ENCODE assay signal across 18 cellular contexts in the genomic region with DNA sequence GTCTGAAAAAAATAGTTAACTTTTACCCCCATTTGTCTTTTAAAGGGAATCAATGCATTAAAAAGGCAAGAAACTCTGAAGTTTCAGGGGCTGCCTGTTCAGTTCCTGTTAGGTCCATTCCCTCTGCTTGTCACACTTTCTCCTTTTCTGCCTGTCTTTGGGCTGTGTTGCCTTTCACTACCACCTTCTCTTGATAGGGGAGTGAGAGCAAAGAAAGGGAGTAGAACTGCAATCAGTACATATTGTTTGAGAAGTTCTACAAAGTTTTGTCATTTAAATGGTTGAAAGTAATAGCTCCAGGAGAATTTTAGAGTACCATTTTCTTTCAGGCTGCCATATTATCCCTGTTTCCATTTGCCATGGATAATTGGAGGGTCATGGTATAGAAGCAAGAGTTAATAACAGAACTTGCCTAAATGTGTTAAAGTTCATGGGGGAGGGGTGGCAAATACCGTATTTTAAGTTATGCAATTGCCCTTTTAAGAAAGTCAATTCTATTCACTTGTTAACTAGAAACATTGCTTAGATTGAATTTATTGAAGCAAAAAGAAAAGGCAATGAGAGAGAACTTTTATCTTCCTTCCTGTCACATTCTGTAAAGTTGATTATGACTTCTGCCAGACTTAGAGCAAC. TPM values are rescaled to one million over a fixed set of nuclear protein-coding genes. Genes with fewer than 3 reads are reported as not detected.
DNase-seq lines count a peak whose midpoint lies in the region; ATAC-seq and TF ChIP-seq lines count a peak whose summit lies in the region.
"Had no signal": no experiment of that assay in that cellular context is flagged by ENCODE, and none has a peak within 500 bp of the region (broad histone marks: within the 10 kb centered on the region; RNA-seq: fewer than 3 reads in every experiment).

No MANE protein-coding gene starts in this region.

- no peaks in the 10 kb centered on the region for H3K9me3 Mint-ChIP-seq in activated T-cell treated with anti-CD3 and anti-CD28 coated beads, Interleukin-2, amount 50 U/mL, for 24 hours

- H3K36me3 ChIP-seq in H7 (replicated peaks; ENCODE audit: control insufficient read depth, insufficient read depth, low read length) (peaks cover 11% of the 10 kb centered on the region), adrenal gland (replicated peaks in 1 of 2) (peaks cover 0 to 25% of the 10 kb centered on the region in 2 donors), WERI-Rb-1 (peaks cover 30% of the 10 kb centered on the region)

- H3K27ac ChIP-seq in adrenal gland (peak overlapping the region in 3 of 5 donors; percentile 9 to 24 (median 17)), WERI-Rb-1 (no peak overlapping the region)
- H3K27ac ChIP-seq: GM23248, KMS-11 had no signal

- H3K4me1 ChIP-seq in adrenal gland (replicated peaks in 1 of 2), result peaks cover 30 to 61% of the 10 kb centered on the region in 2 donors

- ATAC-seq in left lobe of liver, result peak; percentile 54
- ATAC-seq: Panc1 had no signal

- intact Hi-C loops in adrenal gland (cut with DNase I), result no loop called here

- peaks cover 69% of the 10 kb centered on the region for H3K36me3 Mint-ChIP-seq in activated T-cell treated with anti-CD3 and anti-CD28 coated beads, Interleukin-2, amount 50 U/mL, for 24 hours (ENCODE audit: low read depth)

- H3K27me3 Mint-ChIP-seq in activated T-cell treated with anti-CD3 and anti-CD28 coated beads, Interleukin-2, amount 50 U/mL, for 24 hours, result no peaks in the 10 kb centered on the region

- H3K9me3 ChIP-seq in adrenal gland (replicated peaks in 1 of 3) (no peaks in the 10 kb centered on the region), WERI-Rb-1 (ENCODE audit: severe bottlenecking) (no peaks in the 10 kb centered on the region)
- H3K9me3 ChIP-seq: MG63 had no signal

- H3K27ac Mint-ChIP-seq in activated T-cell treated with anti-CD3 and anti-CD28 coated beads, Interleukin-2, amount 50 U/mL, for 24 hours, result peak overlapping the region; percentile 69

- DNase-seq in activated T-cell treated with anti-CD3 and anti-CD28 coated beads, Interleukin-2, amount 50 U/mL, for 24 hours, result no peak
- no peak for DNase-seq in activated T-cell treated with anti-CD3 and anti-CD28 coated beads, Interleukin-2, amount 50 U/mL, for 48 hours
- DNase-seq in H7 (peak; percentile 11), adrenal gland (no peak), left lobe of liver (ENCODE audit: low spot score) (no peak), WERI-Rb-1 (no peak), NCI-H69 (lab: John Stamatoyannopoulos, UW) (no peak), NOMO-1 treated with DMSO at 0.1 percent for 48 hours (lab: John Stamatoyannopoulos, UW; ENCODE audit: unreplicated experiment) (no peak)
- DNase-seq: C1 segment of cervical spinal cord, DMS53, GM23248, MG63, NCI-H1105, NCI-H1694 treated with DMSO at 0.1 percent for 48 hours, NCI-H748 treated with DMSO at 0.1 percent for 48 hours, SHP77 treated with DMSO at 0.1 percent for 48 hours had no signal

- WGBS in adrenal gland, 4 donors, result 9 to 21% (median 14%) methylated on average over 1 of the region's 1 CpG

- H3K4me1 Mint-ChIP-seq in activated T-cell treated with anti-CD3 and anti-CD28 coated beads, Interleukin-2, amount 50 U/mL, for 24 hours (ENCODE audit: low read depth), result peaks cover 12% of the 10 kb centered on the region

- H3K4me3 ChIP-seq in H7 (ENCODE audit: insufficient read depth, low read depth, low read length) (no peak overlapping the region), adrenal gland (no peak overlapping the region), WERI-Rb-1 (ENCODE audit: low read depth, low read length) (no peak overlapping the region)
- H3K4me3 ChIP-seq: GM23248, MG63 had no signal

- no peak for TF ChIP-seq POLR2A in adrenal gland (IDR thresholded peaks at IDR 0.05)

- H3K4me3 Mint-ChIP-seq in activated T-cell treated with anti-CD3 and anti-CD28 coated beads, Interleukin-2, amount 50 U/mL, for 24 hours, result no peak overlapping the region

- TF ChIP-seq CTCF in adrenal gland (IDR thresholded peaks at IDR 0.05), result no peak
- TF ChIP-seq CTCF in WERI-Rb-1 (IDR thresholded peaks at IDR 0.05; ENCODE audit: low read depth, low read length), result no peak

- H3K27me3 ChIP-seq in H7 (ENCODE audit: control insufficient read depth, insufficient read depth, low read length), result no peaks in the 10 kb centered on the region
- no peaks in the 10 kb centered on the region for H3K27me3 ChIP-seq in adrenal gland
- H3K27me3 ChIP-seq in WERI-Rb-1 (ENCODE audit: insufficient read depth, low read depth, severe bottlenecking), result no peaks in the 10 kb centered on the region
- H3K27me3 ChIP-seq: MG63 had no signal

RNA-seq across cellular contexts. Expression of a gene that starts 38.6 kb away (rescaled TPM):
- total RNA-seq in H7 (2014; rRNA removed; shearing (Covaris generic)), result 35.8 and 59.3 TPM in 2 replicates
- total RNA-seq in adrenal gland, result 10 to 100 TPM; 33.5 to 82.9 (median 45.0) TPM
- 10 to 100 TPM; 28.1 to 44.8 (median 31.5) TPM for polyA plus RNA-seq in adrenal gland
- 39.3 TPM for total RNA-seq in left lobe of liver

RNA-seq across cellular contexts. Expression of a gene that starts 39.0 kb away (rescaled TPM):
- total RNA-seq in H7 (2014; rRNA removed; shearing (Covaris generic)), result 3.2 and 4.3 TPM in 2 replicates
- total RNA-seq in adrenal gland (10 to 100 TPM; 13.4 to 96.4 (median 30.0) TPM), left lobe of liver (14.3 TPM)
- 10 to 100 TPM; 20.8 to 45.8 (median 30.2) TPM for polyA plus RNA-seq in adrenal gland
